ENCODE assay signal across 16 cellular contexts in the genomic region with DNA sequence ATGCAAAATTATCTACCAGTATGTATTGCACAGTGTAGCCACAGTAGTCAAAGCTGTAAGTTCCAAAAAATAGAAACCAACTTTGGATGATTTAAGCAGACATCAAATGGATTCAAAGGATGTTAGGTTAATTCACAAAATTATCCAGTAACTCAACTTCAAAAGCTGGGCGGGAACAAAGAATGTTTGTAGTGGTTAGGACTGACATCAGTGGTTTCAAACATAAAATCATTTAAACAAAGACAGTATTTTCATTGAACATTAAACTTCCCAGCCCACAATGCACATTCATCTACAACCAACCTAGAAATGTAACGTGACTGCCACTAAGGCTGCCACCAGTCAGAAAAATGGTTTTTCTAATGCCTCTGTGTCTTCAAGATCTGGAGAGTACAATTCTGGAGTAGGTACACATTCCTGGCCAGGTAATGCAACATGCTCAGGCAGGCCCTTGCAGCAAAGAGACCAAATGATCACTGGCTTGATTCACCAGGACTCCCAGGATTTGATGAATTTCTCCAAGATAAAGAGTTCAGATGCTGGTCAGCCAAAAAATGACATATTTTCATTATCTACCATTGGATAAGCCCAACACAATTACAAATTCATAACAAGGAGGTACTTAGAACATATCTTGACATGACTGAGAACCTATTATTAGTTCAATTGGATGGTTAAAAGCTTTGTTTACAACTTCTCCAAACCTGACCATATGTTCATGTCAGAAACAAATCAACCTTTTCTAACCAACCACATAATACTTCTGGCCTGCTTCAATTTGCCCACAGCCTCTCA.
DNase-seq lines count a peak whose midpoint lies in the region; ATAC-seq and TF ChIP-seq lines count a peak whose summit lies in the region.
"Had no signal": no experiment of that assay in that cellular context is flagged by ENCODE, and none has a peak within 500 bp of the region (broad histone marks: within the 10 kb centered on the region; RNA-seq: fewer than 3 reads in every experiment).

No MANE protein-coding gene starts in this region.

- POLR2A ChIA-PET in SK-N-SH (lab: Yijun Ruan, JAX) = no interaction called here

- H3K4me3 Mint-ChIP-seq in mesothelial cell of epicardium = no peak overlapping the region
- H3K4me3 Mint-ChIP-seq: CD8-positive, alpha-beta T cell had no signal

- H3K9me3 ChIP-seq in SK-N-SH = no peaks in the 10 kb centered on the region; the same call in 1 of the 2 replicates
- H3K9me3 ChIP-seq in psoas muscle = no peaks in the 10 kb centered on the region
- H3K9me3 ChIP-seq: BLaER1, HAP-1 had no signal

- H3K27me3 ChIP-seq in SK-N-SH (ENCODE audit: insufficient read depth) (no peaks in the 10 kb centered on the region), psoas muscle (ENCODE audit: insufficient read depth in 3 of 3, low read length in 2 of 3) (no peaks in the 10 kb centered on the region)
- H3K27me3 ChIP-seq: BLaER1 had no signal

- H3K4me1 ChIP-seq in SK-N-SH (ENCODE audit: control insufficient read depth in 1 of 2, insufficient read depth in 2 of 2, low read depth in 1 of 2, low read length in 1 of 2) = no peaks in the 10 kb centered on the region
- no peaks in the 10 kb centered on the region for H3K4me1 ChIP-seq in psoas muscle
- H3K4me1 ChIP-seq: BLaER1, HAP-1 had no signal

- H3K4me3 ChIP-seq in SK-N-SH (ENCODE audit: low read depth in 2 of 2, low read length in 1 of 2) (no peak overlapping the region), psoas muscle (no peak overlapping the region)
- H3K4me3 ChIP-seq: BLaER1, HAP-1 had no signal

- no peak overlapping the region for H3K4me2 ChIP-seq in SK-N-SH
- H3K4me2 ChIP-seq: BLaER1 had no signal

- H3K4me1 Mint-ChIP-seq in mesothelial cell of epicardium = peaks cover 50% of the 10 kb centered on the region

- H3K9ac ChIP-seq in SK-N-SH = no peak overlapping the region
- H3K9ac ChIP-seq: BLaER1 had no signal

- no peak for TF ChIP-seq RAD21 in SK-N-SH (IDR thresholded peaks at IDR 0.05; ENCODE audit: low read length)

- intact Hi-C loops in psoas muscle (cut with DNase I) = no loop called here

- TF ChIP-seq EP300 in SK-N-SH (IDR thresholded peaks at IDR 0.05; ENCODE audit: borderline replicate concordance in 1 of 2, low read depth in 1 of 2, low read length in 1 of 2) = no peak

- H4K20me1 ChIP-seq in SK-N-SH (ENCODE audit: insufficient read depth) = no peaks in the 10 kb centered on the region
- H4K20me1 ChIP-seq: BLaER1 had no signal

- no peaks in the 10 kb centered on the region for H3K9me2 ChIP-seq in SK-N-SH

- H3K27ac Mint-ChIP-seq in mesothelial cell of epicardium = peak overlapping the region; percentile 76
- H3K27ac Mint-ChIP-seq: CD8-positive, alpha-beta T cell had no signal

- no peak for TF ChIP-seq CTCF in SK-N-SH (IDR thresholded peaks at IDR 0.05)
- TF ChIP-seq CTCF in mesothelial cell of epicardium (IDR thresholded peaks at IDR 0.05; ENCODE audit: unreplicated experiment) = no peak
- TF ChIP-seq CTCF in psoas muscle (IDR thresholded peaks at IDR 0.05) = no peak

- DNase-seq in SK-N-SH = no peak
- peak; percentile 80 for DNase-seq in SW480 (ENCODE audit: low spot score)
- no peak for DNase-seq in mesothelial cell of epicardium (ENCODE audit: low spot score in 2 of 2, unreplicated experiment in 2 of 2)
- no peak for DNase-seq in psoas muscle
- no peak for DNase-seq in activated CD8-positive, alpha-beta memory T cell treated with anti-CD3 and anti-CD28 coated beads, Interleukin-2, amount 50 U/mL, for 48 hours
- DNase-seq in stimulated activated CD4-positive, alpha-beta T cell treated with anti-CD3 and anti-CD28 coated beads, Interleukin-2, amount 100 ng/mL, for 24 hours = no peak
- DNase-seq: CD8-positive, alpha-beta T cell; GF-D8; NCI-H146; NCI-H345; PC-3 had no signal

- H3K36me3 Mint-ChIP-seq in mesothelial cell of epicardium = no peaks in the 10 kb centered on the region
- H3K36me3 Mint-ChIP-seq: CD8-positive, alpha-beta T cell had no signal

- ATAC-seq in SK-N-SH treated with all-trans-retinoic acid at 6 μM for 48 hours (no peak), psoas muscle (no peak)
- ATAC-seq: CD8-positive, alpha-beta T cell; PC-3 had no signal

- H3K9me3 Mint-ChIP-seq in mesothelial cell of epicardium = peaks cover 3% of the 10 kb centered on the region

- 0% methylated on average over 2 of the region's 2 CpGs for WGBS in SK-N-SH (ENCODE audit: low lambda C conversion rate)
- 65 to 83% (median 68%) methylated on average over 2 of the region's 2 CpGs for WGBS in psoas muscle, 3 donors

- H3K27me3 Mint-ChIP-seq in mesothelial cell of epicardium (ENCODE audit: low read depth) = no peaks in the 10 kb centered on the region

- no peaks in the 10 kb centered on the region for H3K36me3 ChIP-seq in SK-N-SH (replicated peaks in 1 of 2; ENCODE audit: control insufficient read depth in 1 of 2, insufficient read depth in 2 of 2, low read length in 1 of 2)
- H3K36me3 ChIP-seq in psoas muscle (ENCODE audit: insufficient read depth in 1 of 2, low read depth in 1 of 2) = no peaks in the 10 kb centered on the region
- H3K36me3 ChIP-seq: BLaER1, HAP-1 had no signal

- CTCF ChIA-PET in SK-N-SH (lab: Yijun Ruan, JAX) = interaction anchor here (0.6 kb wide), 1 partner anchor 21 kb away, joined by 3 read pairs; no protein-coding TSS in a partner anchor

- H3K27ac ChIP-seq in SK-N-SH (ENCODE audit: low read depth in 2 of 2, low read length in 1 of 2) (no peak overlapping the region), psoas muscle (no peak overlapping the region)
- H3K27ac ChIP-seq: BLaER1, HL-60, RWPE1 had no signal

- H3K79me2 ChIP-seq in SK-N-SH (ENCODE audit: insufficient read depth) = no peaks in the 10 kb centered on the region

- no peak overlapping the region for H2AFZ ChIP-seq in SK-N-SH (ENCODE audit: low read depth)

- no peaks in the 10 kb centered on the region for H3F3A ChIP-seq in SK-N-SH (replicated peaks; ENCODE audit: insufficient read depth)

TF ChIP-seq in SK-N-SH treated with all-trans-retinoic acid at 6 μM for 48 hours, 23 proteins besides CTCF, POLR2A, EP300 and RAD21 (continues in another document):
- TF ChIP-seq TOX (CRISPR knock-in tag; IDR thresholded peaks at IDR 0.05; ENCODE audit: borderline replicate concordance) (no peak), ISL1 (CRISPR knock-in tag; IDR thresholded peaks at IDR 0.05) (peak; percentile 19; the same call in 1 of the 2 replicates), ZNF565 (CRISPR knock-in tag; conservative IDR thresholded peaks at IDR 0.05; ENCODE audit: low read depth) (no peak), RARB (CRISPR knock-in tag; IDR thresholded peaks at IDR 0.05) (no peak), OSR1 (CRISPR knock-in tag; IDR thresholded peaks at IDR 0.05) (no peak), GLIS3 (CRISPR knock-in tag; IDR thresholded peaks at IDR 0.05) (no peak)
- TF ChIP-seq, protein P1, sequence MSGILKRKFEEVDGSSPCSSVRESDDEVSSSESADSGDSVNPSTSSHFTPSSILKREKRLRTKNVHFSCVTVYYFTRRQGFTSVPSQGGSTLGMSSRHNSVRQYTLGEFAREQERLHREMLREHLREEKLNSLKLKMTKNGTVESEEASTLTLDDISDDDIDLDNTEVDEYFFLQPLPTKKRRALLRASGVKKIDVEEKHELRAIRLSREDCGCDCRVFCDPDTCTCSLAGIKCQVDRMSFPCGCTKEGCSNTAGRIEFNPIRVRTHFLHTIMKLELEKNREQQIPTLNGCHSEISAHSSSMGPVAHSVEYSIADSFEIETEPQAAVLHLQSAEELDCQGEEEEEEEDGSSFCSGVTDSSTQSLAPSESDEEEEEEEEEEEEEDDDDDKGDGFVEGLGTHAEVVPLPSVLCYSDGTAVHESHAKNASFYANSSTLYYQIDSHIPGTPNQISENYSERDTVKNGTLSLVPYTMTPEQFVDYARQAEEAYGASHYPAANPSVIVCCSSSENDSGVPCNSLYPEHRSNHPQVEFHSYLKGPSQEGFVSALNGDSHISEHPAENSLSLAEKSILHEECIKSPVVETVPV (CRISPR knock-in tag; IDR thresholded peaks at IDR 0.05) = no peak

TF ChIP-seq in SK-N-SH, 30 proteins besides CTCF, POLR2A, EP300 and RAD21:
- TF ChIP-seq GATA2 (CRISPR knock-in tag; IDR thresholded peaks at IDR 0.05) = no peak
- no peak for TF ChIP-seq EZH2phosphoT487 (IDR thresholded peaks at IDR 0.05; ENCODE audit: borderline replicate concordance, low read depth)
- no peak for TF ChIP-seq YY1 (IDR thresholded peaks at IDR 0.05; ENCODE audit: low read depth)
- no peak for TF ChIP-seq ELF1 (IDR thresholded peaks at IDR 0.05)
- no peak for TF ChIP-seq FOXJ3 (CRISPR knock-in tag; IDR thresholded peaks at IDR 0.05)
- no peak for TF ChIP-seq TEAD4 (IDR thresholded peaks at IDR 0.05; ENCODE audit: borderline replicate concordance, insufficient read depth)
- no peak for TF ChIP-seq SIN3A (IDR thresholded peaks at IDR 0.05; ENCODE audit: borderline replicate concordance, low read depth, low read length)
- no peak for TF ChIP-seq GABPA (IDR thresholded peaks at IDR 0.05; ENCODE audit: low read depth)
- TF ChIP-seq, protein P2, sequence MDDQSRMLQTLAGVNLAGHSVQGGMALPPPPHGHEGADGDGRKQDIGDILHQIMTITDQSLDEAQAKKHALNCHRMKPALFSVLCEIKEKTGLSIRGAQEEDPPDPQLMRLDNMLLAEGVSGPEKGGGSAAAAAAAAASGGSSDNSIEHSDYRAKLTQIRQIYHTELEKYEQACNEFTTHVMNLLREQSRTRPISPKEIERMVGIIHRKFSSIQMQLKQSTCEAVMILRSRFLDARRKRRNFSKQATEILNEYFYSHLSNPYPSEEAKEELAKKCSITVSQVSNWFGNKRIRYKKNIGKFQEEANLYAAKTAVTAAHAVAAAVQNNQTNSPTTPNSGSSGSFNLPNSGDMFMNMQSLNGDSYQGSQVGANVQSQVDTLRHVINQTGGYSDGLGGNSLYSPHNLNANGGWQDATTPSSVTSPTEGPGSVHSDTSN (IDR thresholded peaks at IDR 0.05) = no peak
- TF ChIP-seq MEF2A (IDR thresholded peaks at IDR 0.05; ENCODE audit: borderline replicate concordance, low read depth) = no peak
